In the genomic region with DNA sequence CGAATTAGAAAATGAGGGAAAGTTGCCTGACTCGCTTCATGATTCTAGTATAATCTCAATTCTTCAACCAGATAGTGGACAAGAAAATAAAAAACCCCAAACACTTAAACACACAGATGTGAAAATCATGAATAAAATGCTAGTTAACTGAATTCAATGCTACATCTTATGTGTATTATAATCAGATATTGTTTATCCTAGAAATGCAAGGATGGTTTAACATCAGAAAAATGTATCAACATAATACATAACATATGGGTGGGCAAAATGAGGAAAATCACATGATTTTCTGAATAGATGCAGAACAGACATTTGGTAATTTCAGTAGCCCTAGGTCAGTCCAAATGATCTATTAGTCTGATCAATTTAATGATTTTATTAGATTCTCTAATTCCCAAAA, we compare ENCODE assay signal across 29 cellular contexts.
DNase-seq lines count a peak whose midpoint lies in the region; ATAC-seq, FAIRE-seq and TF ChIP-seq lines count a peak whose summit lies in the region.
"Had no signal": no experiment of that assay in that cellular context is flagged by ENCODE, and none has a peak within 500 bp of the region (broad histone marks: within the 10 kb centered on the region; RNA-seq: fewer than 3 reads in every experiment).

No MANE protein-coding gene starts in this region.

- no TSS peak for BruUV-seq in K562 (replicated peaks; lab: Mats Ljungman, UMichigan)

- H2AFZ ChIP-seq in K562 (ENCODE audit: low read depth, low read length): no peak overlapping the region

- no peak for TF ChIP-seq CTCF in K562 (IDR thresholded peaks at IDR 0.05 in 2 of 3, conservative IDR thresholded peaks at IDR 0.05 in 1 of 3; ENCODE audit: insufficient read depth in 2 of 3, low read depth in 1 of 3, low read length in 3 of 3)

- CTCF ChIA-PET in K562 (lab: Yijun Ruan, JAX; ENCODE audit: low intra/inter-chr PET ratio): no interaction called here

- H3K9me1 ChIP-seq in K562 (ENCODE audit: control insufficient read depth, insufficient read depth, low read length): no peaks in the 10 kb centered on the region

- H4K20me1 ChIP-seq in K562 (replicated peaks; ENCODE audit: control insufficient read depth, insufficient read depth, low read length): no peaks in the 10 kb centered on the region
- H4K20me1 ChIP-seq: BLaER1; BLaER1 treated with 17β-estradiol and CSF1 and Interleukin-3, amounts not matched to agents 10 nM and 100 nM had no signal

- DNase-seq in K562 (ENCODE audit: extremely low read depth in 1 of 4, low spot score in 3 of 4) (no peak), HuH-7.5 (ENCODE audit: low spot score) (no peak)
- DNase-seq: 8988T; ACHN; AML-193; BE2C; C1 segment of cervical spinal cord; Caco-2; Calu3; CD4-positive, alpha-beta memory T cell; CD4-positive, alpha-beta T cell; CD4-positive, CD25-positive, alpha-beta regulatory T cell; CD8-positive, alpha-beta memory T cell; CD8-positive, alpha-beta T cell; COR-L47; DMS 273 treated with DMSO at 0.1 percent for 48 hours; DMS153; DMS53; DMS79; DMS79 treated with DMSO at 0.1 percent for 48 hours; DND-41; EL had no signal

- intact Hi-C loops in K562 (cut with micrococcal nuclease): no loop called here

- whole genome bisulfite sequencing in K562 (ENCODE audit: insufficient coverage, low coverage, missing lambda C conversion rate): 12% methylated on average over 2 of the region's 2 CpGs

- no peak overlapping the region for H3K4me3 ChIP-seq in K562
- H3K4me3 ChIP-seq: A549; BLaER1; BLaER1 treated with 17β-estradiol and CSF1 and Interleukin-3, amounts not matched to agents 10 nM and 100 nM had no signal

- peaks cover 5% of the 10 kb centered on the region for H3K9me3 ChIP-seq in K562 (replicated peaks; ENCODE audit: control insufficient read depth, insufficient read depth, low read depth, low read length)
- H3K9me3 ChIP-seq: BE2C had no signal

- TF ChIP-seq POLR2A in K562 (conservative IDR thresholded peaks at IDR 0.05): no peak

- no peak for ATAC-seq in K562
- ATAC-seq: A549; CD8-positive, alpha-beta T cell had no signal

- no peak overlapping the region for H3K27ac ChIP-seq in K562 (ENCODE audit: extremely low read depth, low read depth, low read length)
- H3K27ac ChIP-seq: 22Rv1; A549; BLaER1; BLaER1 treated with 17β-estradiol and CSF1 and Interleukin-3, amounts not matched to agents 10 nM and 100 nM; C4-2B had no signal

- H3K9ac ChIP-seq in K562 (ENCODE audit: insufficient read depth in 1 of 2, low read depth in 2 of 2, low read length in 2 of 2): no peak overlapping the region
- H3K9ac ChIP-seq: BLaER1; BLaER1 treated with 17β-estradiol and CSF1 and Interleukin-3, amounts not matched to agents 10 nM and 100 nM had no signal

- H3K79me2 ChIP-seq in K562 (ENCODE audit: control insufficient read depth, insufficient read depth, low read length): no peaks in the 10 kb centered on the region

- no peak for TF ChIP-seq RAD21 in K562 (CRISPR knock-in tag; conservative IDR thresholded peaks at IDR 0.05 in 1 of 2, IDR thresholded peaks at IDR 0.05 in 1 of 2)

- H3K4me2 ChIP-seq in K562 (ENCODE audit: insufficient read depth, low read length): no peak overlapping the region
- H3K4me2 ChIP-seq: A549; BLaER1; BLaER1 treated with 17β-estradiol and CSF1 and Interleukin-3, amounts not matched to agents 10 nM and 100 nM had no signal

- no peaks in the 10 kb centered on the region for H3K27me3 ChIP-seq in K562 (ENCODE audit: control insufficient read depth in 2 of 2, insufficient read depth in 2 of 2, low read length in 2 of 2)
- H3K27me3 ChIP-seq: BE2C; BLaER1; BLaER1 treated with 17β-estradiol and CSF1 and Interleukin-3, amounts not matched to agents 10 nM and 100 nM had no signal

- no peak for TF ChIP-seq EP300 in K562 (IDR thresholded peaks at IDR 0.05; ENCODE audit: low read length)

- H3K36me3 ChIP-seq in K562 (ENCODE audit: control insufficient read depth, insufficient read depth, low read length): no peaks in the 10 kb centered on the region
- H3K36me3 ChIP-seq: BE2C, BLaER1 had no signal

- in situ Hi-C loops in K562 (cut with MboI): no loop called here

- H3K4me1 ChIP-seq in K562 (replicated peaks in 1 of 2; ENCODE audit: control insufficient read depth in 2 of 2, insufficient read depth in 2 of 2, low read length in 2 of 2): peaks cover 0 to 3% of the 10 kb centered on the region in 2 experiments; a peak in 1 of 5 replicates
- H3K4me1 ChIP-seq: BE2C; BLaER1; BLaER1 treated with 17β-estradiol and CSF1 and Interleukin-3, amounts not matched to agents 10 nM and 100 nM; Caco-2 had no signal

- POLR2A ChIA-PET in K562 (lab: Yijun Ruan, JAX): no interaction called here

- no peak for FAIRE-seq in K562 (lab: Jason Lieb, UNC)
- FAIRE-seq: A204.1, A549, D721Med had no signal

TF ChIP-seq in K562, 482 proteins besides CTCF, POLR2A, EP300 and RAD21:
- no peak for TF ChIP-seq BRD9 (IDR thresholded peaks at IDR 0.05; ENCODE audit: low read depth, partially characterized antibody)
- peak; percentile 92 for TF ChIP-seq ZNF324 (CRISPR knock-in tag; IDR thresholded peaks at IDR 0.05)
- TF ChIP-seq ZNF76 (CRISPR knock-in tag; IDR thresholded peaks at IDR 0.05; ENCODE audit: borderline replicate concordance): no peak
- no peak for TF ChIP-seq LEF1 (IDR thresholded peaks at IDR 0.05)
